8 cellular contexts compared by ENCODE assay signal in the genomic region with DNA sequence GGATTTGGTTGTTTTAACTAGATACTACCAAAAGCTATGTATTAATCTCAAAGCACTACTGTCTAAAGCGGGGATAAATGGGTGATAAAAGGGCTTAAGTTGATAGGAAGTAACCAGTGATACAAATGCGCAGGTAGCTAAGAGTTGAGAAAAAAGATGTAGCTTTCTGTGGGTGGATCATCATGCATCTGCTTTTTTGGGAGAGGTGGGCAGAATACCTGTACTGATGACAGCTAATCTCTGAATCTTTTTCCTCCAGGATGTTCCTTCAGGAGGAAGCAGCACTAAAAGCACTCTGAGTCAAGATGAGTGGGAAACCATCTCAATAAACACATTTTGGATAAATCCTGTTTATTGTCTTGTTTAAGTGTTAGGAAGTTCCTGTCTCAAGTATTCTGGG. TPM values are rescaled to one million over a fixed set of nuclear protein-coding genes. Genes with fewer than 3 reads are reported as not detected.
DNase-seq lines count a peak whose midpoint lies in the region; ATAC-seq and TF ChIP-seq lines count a peak whose summit lies in the region.

No MANE protein-coding gene starts in this region.

- H3K4me1 ChIP-seq in SK-N-SH (ENCODE audit: control insufficient read depth in 1 of 2, insufficient read depth in 2 of 2, low read depth in 1 of 2, low read length in 1 of 2) (peaks cover 19% of the 10 kb centered on the region in 2 experiments; a peak in 3 of 4 replicates), iPS-18a (ENCODE audit: control insufficient read depth, low read depth, low read length) (peaks cover 11% of the 10 kb centered on the region)

- H3K27me3 Mint-ChIP-seq in activated T-helper 17 cell treated with anti-CD3 and anti-CD28 coated beads, Interleukin-2, amount 50 U/mL, for 72 hours, result no peaks in the 10 kb centered on the region
- no peaks in the 10 kb centered on the region for H3K27me3 Mint-ChIP-seq in stimulated activated naive CD8-positive, alpha-beta T cell treated with anti-CD3 and anti-CD28 coated beads, Interleukin-15, amount 100 ng/mL, for 72 hours

- H3K9me3 Mint-ChIP-seq in activated T-helper 17 cell treated with anti-CD3 and anti-CD28 coated beads, Interleukin-2, amount 50 U/mL, for 72 hours, result no peaks in the 10 kb centered on the region
- H3K9me3 Mint-ChIP-seq in stimulated activated naive CD8-positive, alpha-beta T cell treated with anti-CD3 and anti-CD28 coated beads, Interleukin-15, amount 100 ng/mL, for 72 hours, result no peaks in the 10 kb centered on the region

- H3K9me2 ChIP-seq in SK-N-SH, result no peaks in the 10 kb centered on the region

- WGBS in SK-N-SH (ENCODE audit: low lambda C conversion rate), result 90% methylated on average over 2 of the region's 2 CpGs

- no peak for TF ChIP-seq RAD21 in SK-N-SH (IDR thresholded peaks at IDR 0.05; ENCODE audit: low read length)

- H3K4me3 ChIP-seq in SK-N-SH (ENCODE audit: low read depth in 2 of 2, low read length in 1 of 2) (peak overlapping the region; percentile 82 to 85), iPS-18a (ENCODE audit: low read length) (peak overlapping the region; percentile 85)

- H3K27ac ChIP-seq in SK-N-SH (ENCODE audit: low read depth in 2 of 2, low read length in 1 of 2), result peak overlapping the region; percentile 79 to 92; a peak in 2 of 4 replicates
- no peak overlapping the region for H3K27ac ChIP-seq in iPS-18a (ENCODE audit: low read length)

- no peak overlapping the region for H2AFZ ChIP-seq in SK-N-SH (ENCODE audit: low read depth)

- POLR2A ChIA-PET in SK-N-SH (lab: Yijun Ruan, JAX), result interaction anchor here (0.9 to 2.5 kb wide), 5 partner anchors 9 to 208 kb away, joined by 4 to 59 read pairs (median 18); a partner anchor contains a TSS

- CTCF ChIA-PET in SK-N-SH (lab: Yijun Ruan, JAX), result interaction anchor here (2.6 to 3.3 kb wide), 2 partner anchors 45 to 314 kb away, joined by 11 to 12 read pairs; a partner anchor contains a TSS

- peak overlapping the region; percentile 88 for H3K4me3 Mint-ChIP-seq in activated T-helper 17 cell treated with anti-CD3 and anti-CD28 coated beads, Interleukin-2, amount 50 U/mL, for 72 hours
- H3K4me3 Mint-ChIP-seq in stimulated activated naive CD8-positive, alpha-beta T cell treated with anti-CD3 and anti-CD28 coated beads, Interleukin-15, amount 100 ng/mL, for 72 hours, result peak overlapping the region; percentile 83 to 96

- peak overlapping the region; percentile 83 for H3K4me2 ChIP-seq in SK-N-SH

- H3K36me3 ChIP-seq in SK-N-SH (replicated peaks in 1 of 2; ENCODE audit: control insufficient read depth in 1 of 2, insufficient read depth in 2 of 2, low read length in 1 of 2) (peaks cover 24 to 35% of the 10 kb centered on the region in 2 experiments), iPS-18a (ENCODE audit: control insufficient read depth, low read depth, low read length) (peaks cover 33% of the 10 kb centered on the region)

- peaks cover 8% of the 10 kb centered on the region; the same call in 1 of the 2 replicates for H4K20me1 ChIP-seq in SK-N-SH (ENCODE audit: insufficient read depth)

- H3K9me3 ChIP-seq in SK-N-SH (no peaks in the 10 kb centered on the region), iPS-18a (ENCODE audit: control insufficient read depth, low read depth, low read length) (no peaks in the 10 kb centered on the region)

- peak overlapping the region; percentile 94 for H3K27ac Mint-ChIP-seq in activated T-helper 17 cell treated with anti-CD3 and anti-CD28 coated beads, Interleukin-2, amount 50 U/mL, for 72 hours
- H3K27ac Mint-ChIP-seq in stimulated activated naive CD8-positive, alpha-beta T cell treated with anti-CD3 and anti-CD28 coated beads, Interleukin-15, amount 100 ng/mL, for 72 hours, result peak overlapping the region; percentile 99 to 100

- peaks cover 24% of the 10 kb centered on the region for H3K79me2 ChIP-seq in SK-N-SH (ENCODE audit: insufficient read depth)

- H3K9ac ChIP-seq in SK-N-SH, result peak overlapping the region; percentile 92
- H3K9ac ChIP-seq in iPS-18a (ENCODE audit: low read length), result peak overlapping the region; percentile 92

- no peak for ATAC-seq in SK-N-SH treated with all-trans-retinoic acid at 6 μM for 48 hours
- no peak for ATAC-seq in activated T-helper 17 cell treated with anti-CD3 and anti-CD28 coated beads, Interleukin-2, amount 50 U/mL, for 72 hours (replicated peaks)
- no peak for ATAC-seq in stimulated activated naive CD8-positive, alpha-beta T cell treated with anti-CD3 and anti-CD28 coated beads, Interleukin-15, amount 100 ng/mL, for 72 hours
- ATAC-seq in GM18502 (IDR thresholded peaks at IDR 0.05; ENCODE audit: poor library complexity, unreplicated experiment), result no peak
- no peak for ATAC-seq in GM19467 (IDR thresholded peaks at IDR 0.05; ENCODE audit: unreplicated experiment)

- TF ChIP-seq EP300 in SK-N-SH (IDR thresholded peaks at IDR 0.05; ENCODE audit: borderline replicate concordance in 1 of 2, low read depth in 1 of 2, low read length in 1 of 2), result no peak

- H3K36me3 Mint-ChIP-seq in activated T-helper 17 cell treated with anti-CD3 and anti-CD28 coated beads, Interleukin-2, amount 50 U/mL, for 72 hours (ENCODE audit: low read depth), result peaks cover 57% of the 10 kb centered on the region

- DNase-seq in SK-N-SH (no peak), GM19240 (ENCODE audit: insufficient read length, low spot score) (no peak)
- no peak for DNase-seq in stimulated activated naive CD8-positive, alpha-beta T cell treated with anti-CD3 and anti-CD28 coated beads, Interleukin-15, amount 100 ng/mL, for 72 hours

- H3K27me3 ChIP-seq in SK-N-SH (ENCODE audit: insufficient read depth) (no peaks in the 10 kb centered on the region), iPS-18a (ENCODE audit: control insufficient read depth, insufficient read depth, low read length) (no peaks in the 10 kb centered on the region)

- peaks cover 57% of the 10 kb centered on the region for H3F3A ChIP-seq in SK-N-SH (replicated peaks; ENCODE audit: insufficient read depth)

- TF ChIP-seq CTCF in SK-N-SH (IDR thresholded peaks at IDR 0.05), result no peak

- H3K4me1 Mint-ChIP-seq in activated T-helper 17 cell treated with anti-CD3 and anti-CD28 coated beads, Interleukin-2, amount 50 U/mL, for 72 hours, result peaks cover 19% of the 10 kb centered on the region
- H3K4me1 Mint-ChIP-seq in stimulated activated naive CD8-positive, alpha-beta T cell treated with anti-CD3 and anti-CD28 coated beads, Interleukin-15, amount 100 ng/mL, for 72 hours, result peaks cover 45% of the 10 kb centered on the region

TF ChIP-seq in SK-N-SH, 30 proteins besides CTCF, POLR2A, EP300 and RAD21:
- TF ChIP-seq GABPA (IDR thresholded peaks at IDR 0.05; ENCODE audit: low read depth), result no peak
- TF ChIP-seq ELF1 (IDR thresholded peaks at IDR 0.05), result no peak

TF ChIP-seq in SK-N-SH treated with all-trans-retinoic acid at 6 μM for 48 hours, 23 proteins besides CTCF, POLR2A, EP300 and RAD21 (continues in another document):
- TF ChIP-seq, protein P1, sequence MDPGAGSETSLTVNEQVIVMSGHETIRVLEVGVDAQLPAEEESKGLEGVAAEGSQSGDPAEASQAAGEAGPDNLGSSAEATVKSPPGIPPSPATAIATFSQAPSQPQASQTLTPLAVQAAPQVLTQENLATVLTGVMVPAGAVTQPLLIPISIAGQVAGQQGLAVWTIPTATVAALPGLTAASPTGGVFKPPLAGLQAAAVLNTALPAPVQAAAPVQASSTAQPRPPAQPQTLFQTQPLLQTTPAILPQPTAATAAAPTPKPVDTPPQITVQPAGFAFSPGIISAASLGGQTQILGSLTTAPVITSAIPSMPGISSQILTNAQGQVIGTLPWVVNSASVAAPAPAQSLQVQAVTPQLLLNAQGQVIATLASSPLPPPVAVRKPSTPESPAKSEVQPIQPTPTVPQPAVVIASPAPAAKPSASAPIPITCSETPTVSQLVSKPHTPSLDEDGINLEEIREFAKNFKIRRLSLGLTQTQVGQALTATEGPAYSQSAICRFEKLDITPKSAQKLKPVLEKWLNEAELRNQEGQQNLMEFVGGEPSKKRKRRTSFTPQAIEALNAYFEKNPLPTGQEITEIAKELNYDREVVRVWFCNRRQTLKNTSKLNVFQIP (CRISPR knock-in tag; IDR thresholded peaks at IDR 0.05; ENCODE audit: borderline replicate concordance, low read depth), result no peak
- no peak for TF ChIP-seq ZNF565 (CRISPR knock-in tag; conservative IDR thresholded peaks at IDR 0.05; ENCODE audit: low read depth)

RNA-seq across cellular contexts. Expression of a gene that starts 1.2 kb away (rescaled TPM):
- polyA plus RNA-seq in SK-N-SH (2012; rRNA removed), result 7,060 and 7,825 TPM in 2 replicates
- 7,273 and 7,725 TPM in 2 replicates for polyA plus RNA-seq in SK-N-SH (2012; cell fraction: cytosol; rRNA removed)
- polyA plus RNA-seq in SK-N-SH (2012; cell fraction: nucleus; rRNA removed), result 1,498 and 1,581 TPM in 2 replicates
- total RNA-seq in activated T-helper 17 cell treated with anti-CD3 and anti-CD28 coated beads, Interleukin-2, amount 50 U/mL, for 72 hours, result 1,000 to 10,000 TPM; 1,111 to 1,746 TPM

RNA-seq across cellular contexts. Expression of a gene that starts 5.7 kb away (rescaled TPM):
- polyA plus RNA-seq in SK-N-SH (2012; rRNA removed), result 156 and 164 TPM in 2 replicates
- polyA plus RNA-seq in SK-N-SH (2012; cell fraction: cytosol; rRNA removed), result 226 and 274 TPM in 2 replicates
- 20.4 and 29.1 TPM in 2 replicates for polyA plus RNA-seq in SK-N-SH (2012; cell fraction: nucleus; rRNA removed)
- under 1 TPM; 0.66 to 0.91 TPM for total RNA-seq in activated T-helper 17 cell treated with anti-CD3 and anti-CD28 coated beads, Interleukin-2, amount 50 U/mL, for 72 hours

RNA-seq across cellular contexts. Expression of a gene that starts 14.3 kb away (rescaled TPM):
- 118 and 122 TPM in 2 replicates for polyA plus RNA-seq in SK-N-SH (2012; rRNA removed)
- 115 and 131 TPM in 2 replicates for polyA plus RNA-seq in SK-N-SH (2012; cell fraction: cytosol; rRNA removed)
- polyA plus RNA-seq in SK-N-SH (2012; cell fraction: nucleus; rRNA removed), result 105 and 107 TPM in 2 replicates
- total RNA-seq in activated T-helper 17 cell treated with anti-CD3 and anti-CD28 coated beads, Interleukin-2, amount 50 U/mL, for 72 hours, result 100 to 1,000 TPM in 1 of 2 donors, 10 to 100 TPM in 1; 89.7 to 167 TPM

RNA-seq across cellular contexts. Expression of a gene that starts 24.1 kb away (rescaled TPM):
- 12.8 and 16.6 TPM in 2 replicates for polyA plus RNA-seq in SK-N-SH (2012; rRNA removed)
- polyA plus RNA-seq in SK-N-SH (2012; cell fraction: cytosol; rRNA removed), result 6.2 and 9.5 TPM in 2 replicates
- 41.2 and 42.8 TPM in 2 replicates for polyA plus RNA-seq in SK-N-SH (2012; cell fraction: nucleus; rRNA removed)
- total RNA-seq in activated T-helper 17 cell treated with anti-CD3 and anti-CD28 coated beads, Interleukin-2, amount 50 U/mL, for 72 hours, result 1 to 10 TPM; 7.4 to 9.3 TPM

RNA-seq across cellular contexts. Expression of a gene that starts 28.5 kb away (rescaled TPM):
- polyA plus RNA-seq in SK-N-SH (2012; rRNA removed), result 89.6 and 113 TPM in 2 replicates
- 67.8 and 93.4 TPM in 2 replicates for polyA plus RNA-seq in SK-N-SH (2012; cell fraction: cytosol; rRNA removed)
- 41.8 and 53.1 TPM in 2 replicates for polyA plus RNA-seq in SK-N-SH (2012; cell fraction: nucleus; rRNA removed)
- 100 to 1,000 TPM; 109 to 117 TPM for total RNA-seq in activated T-helper 17 cell treated with anti-CD3 and anti-CD28 coated beads, Interleukin-2, amount 50 U/mL, for 72 hours
